1 cellular context compared by ENCODE assay signal in genomic region chr10:97037365-97038361, GRCh38.
TF ChIP-seq lines count a peak whose summit lies in the region.

No MANE protein-coding gene starts in this region.

TF ChIP-seq in IMR-90, 13 proteins besides CTCF, POLR2A, EP300 and RAD21 (continued from another document):
- TF ChIP-seq MAZ (IDR thresholded peaks at IDR 0.05; ENCODE audit: borderline replicate concordance, low read depth, low read length), result peak; percentile 37; the same call in 1 of the 2 replicates
- peak; percentile 50 for TF ChIP-seq SMC3 (IDR thresholded peaks at IDR 0.05; ENCODE audit: low read depth, low read length)
- TF ChIP-seq USF2 (IDR thresholded peaks at IDR 0.05; ENCODE audit: low read depth, low read length), result peak; percentile 55
- TF ChIP-seq NFE2L2 (IDR thresholded peaks at IDR 0.05; ENCODE audit: low read depth, low read length), result no peak
